In the genomic region with DNA sequence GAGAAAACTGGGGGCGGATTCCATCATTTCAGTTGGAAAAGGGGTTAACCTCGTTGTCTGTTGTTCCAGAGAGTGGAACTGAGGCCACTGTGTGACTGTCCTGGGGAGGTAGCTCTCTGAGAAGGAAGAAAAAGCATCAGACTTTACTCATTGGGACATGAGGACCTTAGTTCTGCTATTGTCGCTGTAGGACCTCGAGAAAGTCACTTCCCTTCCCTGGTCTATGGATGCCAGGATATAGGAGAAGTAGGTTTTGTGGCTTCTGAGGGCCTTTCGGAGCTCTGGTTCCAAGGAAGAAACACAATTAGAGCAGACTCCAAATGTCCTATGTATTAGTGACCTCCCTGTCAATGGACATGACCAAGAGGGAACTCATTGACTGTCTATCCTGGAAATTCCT, we compare ENCODE assay signal across 1 cellular context.
TF ChIP-seq lines count a peak whose summit lies in the region.

No MANE protein-coding gene starts in this region.

TF ChIP-seq in SK-N-SH treated with all-trans-retinoic acid at 6 μM for 48 hours, 23 proteins besides CTCF, POLR2A, EP300 and RAD21:
- TF ChIP-seq, protein P1, sequence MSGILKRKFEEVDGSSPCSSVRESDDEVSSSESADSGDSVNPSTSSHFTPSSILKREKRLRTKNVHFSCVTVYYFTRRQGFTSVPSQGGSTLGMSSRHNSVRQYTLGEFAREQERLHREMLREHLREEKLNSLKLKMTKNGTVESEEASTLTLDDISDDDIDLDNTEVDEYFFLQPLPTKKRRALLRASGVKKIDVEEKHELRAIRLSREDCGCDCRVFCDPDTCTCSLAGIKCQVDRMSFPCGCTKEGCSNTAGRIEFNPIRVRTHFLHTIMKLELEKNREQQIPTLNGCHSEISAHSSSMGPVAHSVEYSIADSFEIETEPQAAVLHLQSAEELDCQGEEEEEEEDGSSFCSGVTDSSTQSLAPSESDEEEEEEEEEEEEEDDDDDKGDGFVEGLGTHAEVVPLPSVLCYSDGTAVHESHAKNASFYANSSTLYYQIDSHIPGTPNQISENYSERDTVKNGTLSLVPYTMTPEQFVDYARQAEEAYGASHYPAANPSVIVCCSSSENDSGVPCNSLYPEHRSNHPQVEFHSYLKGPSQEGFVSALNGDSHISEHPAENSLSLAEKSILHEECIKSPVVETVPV (CRISPR knock-in tag; IDR thresholded peaks at IDR 0.05) = no peak
- no peak for TF ChIP-seq ARNTL (CRISPR knock-in tag; IDR thresholded peaks at IDR 0.05; ENCODE audit: borderline replicate concordance, low read depth)
- TF ChIP-seq ZNF565 (CRISPR knock-in tag; conservative IDR thresholded peaks at IDR 0.05; ENCODE audit: low read depth) = no peak
- TF ChIP-seq, protein P2, sequence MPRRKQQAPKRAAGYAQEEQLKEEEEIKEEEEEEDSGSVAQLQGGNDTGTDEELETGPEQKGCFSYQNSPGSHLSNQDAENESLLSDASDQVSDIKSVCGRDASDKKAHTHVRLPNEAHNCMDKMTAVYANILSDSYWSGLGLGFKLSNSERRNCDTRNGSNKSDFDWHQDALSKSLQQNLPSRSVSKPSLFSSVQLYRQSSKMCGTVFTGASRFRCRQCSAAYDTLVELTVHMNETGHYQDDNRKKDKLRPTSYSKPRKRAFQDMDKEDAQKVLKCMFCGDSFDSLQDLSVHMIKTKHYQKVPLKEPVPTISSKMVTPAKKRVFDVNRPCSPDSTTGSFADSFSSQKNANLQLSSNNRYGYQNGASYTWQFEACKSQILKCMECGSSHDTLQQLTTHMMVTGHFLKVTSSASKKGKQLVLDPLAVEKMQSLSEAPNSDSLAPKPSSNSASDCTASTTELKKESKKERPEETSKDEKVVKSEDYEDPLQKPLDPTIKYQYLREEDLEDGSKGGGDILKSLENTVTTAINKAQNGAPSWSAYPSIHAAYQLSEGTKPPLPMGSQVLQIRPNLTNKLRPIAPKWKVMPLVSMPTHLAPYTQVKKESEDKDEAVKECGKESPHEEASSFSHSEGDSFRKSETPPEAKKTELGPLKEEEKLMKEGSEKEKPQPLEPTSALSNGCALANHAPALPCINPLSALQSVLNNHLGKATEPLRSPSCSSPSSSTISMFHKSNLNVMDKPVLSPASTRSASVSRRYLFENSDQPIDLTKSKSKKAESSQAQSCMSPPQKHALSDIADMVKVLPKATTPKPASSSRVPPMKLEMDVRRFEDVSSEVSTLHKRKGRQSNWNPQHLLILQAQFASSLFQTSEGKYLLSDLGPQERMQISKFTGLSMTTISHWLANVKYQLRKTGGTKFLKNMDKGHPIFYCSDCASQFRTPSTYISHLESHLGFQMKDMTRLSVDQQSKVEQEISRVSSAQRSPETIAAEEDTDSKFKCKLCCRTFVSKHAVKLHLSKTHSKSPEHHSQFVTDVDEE (CRISPR knock-in tag; IDR thresholded peaks at IDR 0.05) = no peak
- no peak for TF ChIP-seq PPARA (CRISPR knock-in tag; IDR thresholded peaks at IDR 0.05; ENCODE audit: borderline replicate concordance)
- TF ChIP-seq ZNF8 (CRISPR knock-in tag; IDR thresholded peaks at IDR 0.05) = no peak
- TF ChIP-seq ZFP30 (CRISPR knock-in tag; IDR thresholded peaks at IDR 0.05) = no peak
